9 cellular contexts compared by ENCODE assay signal in the genomic region with DNA sequence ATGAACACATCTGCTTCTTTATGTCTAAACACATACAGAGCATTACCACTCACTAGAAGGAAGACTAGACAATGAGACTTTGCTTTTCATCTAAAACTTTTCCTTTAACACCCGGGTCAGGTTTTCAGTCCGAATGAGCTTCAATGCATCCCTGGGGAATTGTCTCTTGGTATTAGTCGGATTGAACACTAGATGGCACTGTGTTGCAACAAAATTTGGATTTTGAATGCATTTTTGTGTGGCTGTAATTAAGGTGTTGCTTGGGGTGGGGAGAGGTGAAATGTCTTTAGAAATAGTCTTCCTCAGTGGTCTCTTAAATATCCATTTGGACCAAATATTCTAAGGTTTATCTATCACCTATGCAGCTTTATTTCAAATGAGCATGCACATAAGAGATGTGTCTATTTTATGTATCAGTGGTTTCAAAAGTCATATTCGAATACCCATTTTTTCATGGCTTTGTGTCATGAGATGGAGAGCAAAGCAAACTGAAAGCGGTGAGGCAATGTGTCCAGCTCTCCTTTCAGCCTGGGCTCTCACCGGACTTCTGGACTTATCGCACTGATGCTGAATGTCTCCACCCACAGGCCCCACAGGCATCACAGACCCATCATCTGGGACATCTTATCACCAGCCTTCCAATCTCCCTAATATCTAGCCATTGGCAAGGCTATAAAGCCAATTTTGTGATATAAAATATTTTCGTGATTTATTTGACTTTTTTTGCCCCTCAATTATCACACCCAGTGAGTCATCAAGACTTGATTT.
A peak's percentile ranks its signal among the peaks of the same experiment; 100 is the strongest.
DNase-seq lines count a peak whose midpoint lies in the region; ATAC-seq and TF ChIP-seq lines count a peak whose summit lies in the region.
"Had no signal": no experiment of that assay in that cellular context is flagged by ENCODE, and none has a peak within 500 bp of the region (broad histone marks: within the 10 kb centered on the region; RNA-seq: fewer than 3 reads in every experiment).

No MANE protein-coding gene starts in this region.

- H4K8ac ChIP-seq in mesenchymal stem cell (ENCODE audit: low read length) = no peak overlapping the region

- no peaks in the 10 kb centered on the region for H3K9me3 ChIP-seq in mesenchymal stem cell (ENCODE audit: control insufficient read depth, low read length)

- H3K4me1 ChIP-seq in mesenchymal stem cell (ENCODE audit: control insufficient read depth, insufficient read depth, low read depth, low read length) = peaks cover 8% of the 10 kb centered on the region

- TF ChIP-seq CTCF in GM12872 (IDR thresholded peaks at IDR 0.05; ENCODE audit: insufficient read depth, low read depth, low read length) (peak; percentile 61), dorsolateral prefrontal cortex (IDR thresholded peaks at IDR 0.05 in 54 of 56, conservative IDR thresholded peaks at IDR 0.05 in 2 of 56; ENCODE audit: low read depth in 1 of 56, partially characterized antibody in 56 of 56) (peak; percentile 58 to 90 (median 78))

- 55% methylated on average over 7 of the region's 8 CpGs for WGBS in mesenchymal stem cell

- H2BK5ac ChIP-seq in mesenchymal stem cell (ENCODE audit: low read depth, low read length, poor library complexity, severe bottlenecking) = no peak overlapping the region

- H3K79me1 ChIP-seq in mesenchymal stem cell (replicated peaks; ENCODE audit: low read length, poor library complexity, severe bottlenecking) = no peaks in the 10 kb centered on the region

- no peak overlapping the region for H3K18ac ChIP-seq in mesenchymal stem cell (ENCODE audit: low read depth in 1 of 2, low read length in 2 of 2)

- intact Hi-C loops in dorsolateral prefrontal cortex (cut with DNase I) = loop anchor here (1.0 to 10.0 kb wide), 5 partner anchors 223 to 1337 kb away; no protein-coding TSS in a partner anchor

- no peak overlapping the region for H2BK15ac ChIP-seq in mesenchymal stem cell (ENCODE audit: low read depth, poor library complexity, severe bottlenecking)

- no peak for ATAC-seq in GM21423 (IDR thresholded peaks at IDR 0.05; ENCODE audit: unreplicated experiment)

- H4K91ac ChIP-seq in mesenchymal stem cell (ENCODE audit: low read length) = no peak overlapping the region

- H3K4ac ChIP-seq in mesenchymal stem cell (ENCODE audit: low read depth in 1 of 2, low read length in 2 of 2) = no peak overlapping the region

- no peak overlapping the region for H3K4me2 ChIP-seq in mesenchymal stem cell (ENCODE audit: low read length, poor library complexity, severe bottlenecking)

- H3K36me3 ChIP-seq in mesenchymal stem cell (ENCODE audit: control insufficient read depth in 1 of 2, insufficient read depth in 2 of 2, low read depth in 1 of 2, low read length in 2 of 2) = no peaks in the 10 kb centered on the region

- H2BK12ac ChIP-seq in mesenchymal stem cell (ENCODE audit: low read length in 2 of 2) = no peak overlapping the region

- peaks cover 0 to 12% (median 0%) of the 10 kb centered on the region in 45 donors for H3K27me3 ChIP-seq in dorsolateral prefrontal cortex
- peaks cover 29 to 36% of the 10 kb centered on the region in 2 experiments for H3K27me3 ChIP-seq in mesenchymal stem cell (ENCODE audit: control insufficient read depth in 1 of 2, insufficient read depth in 1 of 2, low read length in 2 of 2)

- DNase-seq in AG08396 (ENCODE audit: low spot score) (peak; percentile 57), NCI-H1417 treated with DMSO at 0.1 percent for 48 hours (lab: John Stamatoyannopoulos, UW) (peak; percentile 71), SK-MEL-5 (ENCODE audit: low read depth, low spot score) (peak; percentile 83), dorsolateral prefrontal cortex (no peak), mesenchymal stem cell (peak; percentile 70), T-helper 9 cell (no peak)
- DNase-seq: left cardiac atrium had no signal

- no peak overlapping the region for H3K4me3 ChIP-seq in dorsolateral prefrontal cortex
- H3K4me3 ChIP-seq in mesenchymal stem cell (ENCODE audit: insufficient read depth in 1 of 2, low read depth in 1 of 2, low read length in 2 of 2) = no peak overlapping the region

- in situ Hi-C loops in SK-MEL-5 (cut with HindIII; ENCODE audit: low pct_unique_long_range_greater_than_20kb, low sequenced_read_pairs) = no loop called here

- H3K23ac ChIP-seq in mesenchymal stem cell (ENCODE audit: low read length in 2 of 2) = no peak overlapping the region

- H3K27ac ChIP-seq in dorsolateral prefrontal cortex (no peak overlapping the region), mesenchymal stem cell (ENCODE audit: low read length, poor library complexity, severe bottlenecking) (no peak overlapping the region)

- no peak overlapping the region for H2AFZ ChIP-seq in mesenchymal stem cell (ENCODE audit: low read depth, low read length)

- no peak overlapping the region for H3K14ac ChIP-seq in mesenchymal stem cell (ENCODE audit: low read length in 2 of 2)

- H2AK5ac ChIP-seq in mesenchymal stem cell (ENCODE audit: low read length, severe bottlenecking) = no peak overlapping the region

- H3K9ac ChIP-seq in mesenchymal stem cell (ENCODE audit: low read length) = no peak overlapping the region

- no peak overlapping the region for H2BK120ac ChIP-seq in mesenchymal stem cell (ENCODE audit: low read depth, low read length)

Comparison
In these comparisons a context has a peak if more than half of its experiments do, and no peak if none do; other contexts are left out.
1. DNase-seq: peak in AG08396 (single experiment), NCI-H1417 treated with DMSO at 0.1 percent for 48 hours (single experiment), SK-MEL-5 (single experiment) and mesenchymal stem cell (single experiment); none in dorsolateral prefrontal cortex (0 of 10) and T-helper 9 cell (single experiment).